Comparison of ENCODE assay signal across 11 cellular contexts in genomic region chr3:140576444-140576843, GRCh38.
"Had no signal": no experiment of that assay in that cellular context is flagged by ENCODE, and none has a peak within 500 bp of the region (broad histone marks: within the 10 kb centered on the region; RNA-seq: fewer than 3 reads in every experiment).

No MANE protein-coding gene starts in this region.

- H3K9ac ChIP-seq: GM23248 had no signal

- H3K4me1 Mint-ChIP-seq: GM23338 had no signal

- H3K4me2 ChIP-seq: GM23338 had no signal

- H3K36me3 ChIP-seq: HAP-1 had no signal

- ATAC-seq: GM23338, HCT116 had no signal

- FAIRE-seq: H1, H54 had no signal

- H3K4me1 ChIP-seq: HAP-1 had no signal

- H3K9me3 Mint-ChIP-seq: GM23338, H9 had no signal

- DNase-seq: GM23248, GOT3, H7, H9, HCEC 1CT, HFFc6 had no signal

- H3K4me3 Mint-ChIP-seq: GM23338, H9, HFFc6 had no signal

- H3K27ac Mint-ChIP-seq: GM23338, H9, HFFc6 had no signal

- H2AFZ ChIP-seq: GM23248, GM23338 had no signal

- H3K4me3 ChIP-seq: GM23248, GM23338, HAP-1 had no signal

- H3K9me3 ChIP-seq: HAP-1 had no signal

- H3K27ac ChIP-seq: GM23248 had no signal
